Comparison of ENCODE assay signal across 8 cellular contexts in the genomic region with DNA sequence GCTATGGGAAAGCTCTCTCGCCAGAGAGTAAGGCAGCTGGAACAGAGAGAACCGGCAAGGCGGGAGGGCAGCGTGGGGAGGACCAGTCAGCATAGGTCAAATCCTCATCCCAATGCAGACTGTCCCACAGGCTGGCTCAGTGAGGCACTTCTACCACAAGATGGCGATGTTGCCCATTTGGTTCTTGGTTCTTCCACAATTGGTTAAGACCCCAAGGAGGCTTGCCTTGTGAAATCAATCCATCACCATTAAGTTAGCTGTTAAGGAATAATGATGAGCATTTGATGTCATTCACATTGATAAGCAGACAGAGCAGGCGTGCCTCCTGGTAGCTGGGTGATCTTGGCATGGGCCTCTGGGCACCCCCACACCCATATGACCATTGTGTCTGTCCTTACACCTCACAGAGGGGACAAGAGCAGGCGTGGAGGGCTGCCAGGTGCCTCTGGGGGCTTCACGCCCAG. TPM values are rescaled to one million over a fixed set of nuclear protein-coding genes. Genes with fewer than 3 reads are reported as not detected.
A peak's percentile ranks its signal among the peaks of the same experiment; 100 is the strongest.
DNase-seq lines count a peak whose midpoint lies in the region; ATAC-seq, FAIRE-seq and TF ChIP-seq lines count a peak whose summit lies in the region.

No MANE protein-coding gene starts in this region.

- no peak overlapping the region for H2AFZ ChIP-seq in SK-N-SH (ENCODE audit: low read depth)

- peak; percentile 83 for TF ChIP-seq CTCF in D721Med (IDR thresholded peaks at IDR 0.05; ENCODE audit: insufficient read depth, missing control alignments)
- TF ChIP-seq CTCF in LNCaP clone FGC (IDR thresholded peaks at IDR 0.05; ENCODE audit: control insufficient read depth, extremely low read depth, insufficient read depth) = peak; percentile 94
- TF ChIP-seq CTCF in SK-N-SH (IDR thresholded peaks at IDR 0.05) = peak; percentile 89
- TF ChIP-seq CTCF in heart right ventricle (IDR thresholded peaks at IDR 0.05) = peak; percentile 70 to 92 (median 86)
- TF ChIP-seq CTCF in prostate gland (IDR thresholded peaks at IDR 0.05) = peak; percentile 54 to 90 (median 74)

- no peak for TF ChIP-seq EP300 in SK-N-SH (IDR thresholded peaks at IDR 0.05; ENCODE audit: borderline replicate concordance in 1 of 2, low read depth in 1 of 2, low read length in 1 of 2)

- no peaks in the 10 kb centered on the region for H3K79me2 ChIP-seq in SK-N-SH (ENCODE audit: insufficient read depth)

- H3K4me1 ChIP-seq in SK-N-SH (ENCODE audit: control insufficient read depth in 1 of 2, insufficient read depth in 2 of 2, low read depth in 1 of 2, low read length in 1 of 2) (peaks cover 0 to 6% of the 10 kb centered on the region in 2 experiments; a peak in 2 of 4 replicates), heart right ventricle (peaks cover 0 to 3% (median 0%) of the 10 kb centered on the region in 9 donors), prostate gland (replicated peaks) (no peaks in the 10 kb centered on the region)

- H3F3A ChIP-seq in SK-N-SH (replicated peaks; ENCODE audit: insufficient read depth) = no peaks in the 10 kb centered on the region

- whole genome bisulfite sequencing in SK-N-SH (ENCODE audit: low lambda C conversion rate) = 10% methylated on average over 3 of the region's 8 CpGs
- 20 to 25% methylated on average over 8 of the region's 8 CpGs for WGBS in heart right ventricle, 2 donors
- 14% methylated on average over 8 of the region's 8 CpGs for WGBS in prostate gland

- H3K27me3 ChIP-seq in SK-N-SH (ENCODE audit: insufficient read depth) (no peaks in the 10 kb centered on the region; the same call in none of the 2 replicates), heart right ventricle (no peaks in the 10 kb centered on the region), prostate gland (replicated peaks; ENCODE audit: insufficient read depth) (no peaks in the 10 kb centered on the region)

- no peak overlapping the region for H3K4me2 ChIP-seq in SK-N-SH

- TF ChIP-seq POLR2A in prostate gland (IDR thresholded peaks at IDR 0.05) = no peak

- CTCF ChIA-PET in SK-N-SH (lab: Yijun Ruan, JAX) = interaction anchor here (0.6 to 5.0 kb wide), 22 partner anchors 9 to 750 kb away, joined by 3 to 92 read pairs (median 4); a partner anchor contains a TSS

- H3K27ac ChIP-seq in SK-N-SH (ENCODE audit: low read depth in 2 of 2, low read length in 1 of 2) = no peak overlapping the region
- no peak overlapping the region for H3K27ac ChIP-seq in heart right ventricle
- H3K27ac ChIP-seq in prostate gland = no peak overlapping the region

- H3K9ac ChIP-seq in SK-N-SH = no peak overlapping the region

- POLR2A ChIA-PET in SK-N-SH (lab: Yijun Ruan, JAX) = no interaction called here

- H3K9me3 ChIP-seq in SK-N-SH (no peaks in the 10 kb centered on the region), heart right ventricle (no peaks in the 10 kb centered on the region), prostate gland (no peaks in the 10 kb centered on the region)

- no peaks in the 10 kb centered on the region for H3K9me2 ChIP-seq in SK-N-SH

- H3K36me3 ChIP-seq in SK-N-SH (replicated peaks in 1 of 2; ENCODE audit: control insufficient read depth in 1 of 2, insufficient read depth in 2 of 2, low read length in 1 of 2) = no peaks in the 10 kb centered on the region
- no peaks in the 10 kb centered on the region for H3K36me3 ChIP-seq in heart right ventricle
- no peaks in the 10 kb centered on the region for H3K36me3 ChIP-seq in prostate gland

- TF ChIP-seq RAD21 in SK-N-SH (IDR thresholded peaks at IDR 0.05; ENCODE audit: low read length) = peak; percentile 75

- H4K20me1 ChIP-seq in SK-N-SH (ENCODE audit: insufficient read depth) = no peaks in the 10 kb centered on the region

- H3K4me3 ChIP-seq in LNCaP clone FGC (ENCODE audit: low read depth, low read length) (no peak overlapping the region), SK-N-SH (ENCODE audit: low read depth in 2 of 2, low read length in 1 of 2) (no peak overlapping the region; a peak in 1 of 4 replicates), heart right ventricle (no peak overlapping the region), prostate gland (no peak overlapping the region)

- ATAC-seq in GM21381 (IDR thresholded peaks at IDR 0.05; ENCODE audit: unreplicated experiment) (peak; percentile 75), heart right ventricle (peak; percentile 59 to 82 (median 75)), HG02588 (IDR thresholded peaks at IDR 0.05; ENCODE audit: unreplicated experiment) (no peak)

- FAIRE-seq in D721Med (lab: Jason Lieb, UNC) = no peak

- intact Hi-C loops in heart right ventricle (cut with DNase I) (loop anchor here in 8 of 10 donors (2.0 to 10.0 kb wide), 7 partner anchors 50 to 1097 kb away; a partner anchor contains a TSS), prostate gland (cut with DNase I) (loop anchor here (5.0 kb wide), 1 partner anchor 165 kb away; a partner anchor contains a TSS)

- peak; percentile 32 for DNase-seq in D721Med (ENCODE audit: insufficient read length, low spot score)
- peak; percentile 39 for DNase-seq in LNCaP clone FGC (ENCODE audit: low read depth)
- peak; percentile 75 for DNase-seq in SK-N-SH
- DNase-seq in activated naive CD8-positive, alpha-beta T cell treated with anti-CD3 and anti-CD28 coated beads, Interleukin-2, amount 50 U/mL, for 16 hours (ENCODE audit: low read depth, low spot score) = peak; percentile 29
- DNase-seq in heart right ventricle = peak; percentile 31 to 72
- peak; percentile 55 for DNase-seq in prostate gland (ENCODE audit: low spot score)

TF ChIP-seq in SK-N-SH, 30 proteins besides CTCF, POLR2A, EP300 and RAD21:
- TF ChIP-seq, protein P1, sequence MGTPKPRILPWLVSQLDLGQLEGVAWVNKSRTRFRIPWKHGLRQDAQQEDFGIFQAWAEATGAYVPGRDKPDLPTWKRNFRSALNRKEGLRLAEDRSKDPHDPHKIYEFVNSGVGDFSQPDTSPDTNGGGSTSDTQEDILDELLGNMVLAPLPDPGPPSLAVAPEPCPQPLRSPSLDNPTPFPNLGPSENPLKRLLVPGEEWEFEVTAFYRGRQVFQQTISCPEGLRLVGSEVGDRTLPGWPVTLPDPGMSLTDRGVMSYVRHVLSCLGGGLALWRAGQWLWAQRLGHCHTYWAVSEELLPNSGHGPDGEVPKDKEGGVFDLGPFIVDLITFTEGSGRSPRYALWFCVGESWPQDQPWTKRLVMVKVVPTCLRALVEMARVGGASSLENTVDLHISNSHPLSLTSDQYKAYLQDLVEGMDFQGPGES (IDR thresholded peaks at IDR 0.05; ENCODE audit: low read depth, low read length) = no peak
- TF ChIP-seq, protein P2, sequence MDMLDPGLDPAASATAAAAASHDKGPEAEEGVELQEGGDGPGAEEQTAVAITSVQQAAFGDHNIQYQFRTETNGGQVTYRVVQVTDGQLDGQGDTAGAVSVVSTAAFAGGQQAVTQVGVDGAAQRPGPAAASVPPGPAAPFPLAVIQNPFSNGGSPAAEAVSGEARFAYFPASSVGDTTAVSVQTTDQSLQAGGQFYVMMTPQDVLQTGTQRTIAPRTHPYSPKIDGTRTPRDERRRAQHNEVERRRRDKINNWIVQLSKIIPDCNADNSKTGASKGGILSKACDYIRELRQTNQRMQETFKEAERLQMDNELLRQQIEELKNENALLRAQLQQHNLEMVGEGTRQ (IDR thresholded peaks at IDR 0.05; ENCODE audit: borderline replicate concordance, low read depth, low read length) = no peak
- TF ChIP-seq, protein P3, sequence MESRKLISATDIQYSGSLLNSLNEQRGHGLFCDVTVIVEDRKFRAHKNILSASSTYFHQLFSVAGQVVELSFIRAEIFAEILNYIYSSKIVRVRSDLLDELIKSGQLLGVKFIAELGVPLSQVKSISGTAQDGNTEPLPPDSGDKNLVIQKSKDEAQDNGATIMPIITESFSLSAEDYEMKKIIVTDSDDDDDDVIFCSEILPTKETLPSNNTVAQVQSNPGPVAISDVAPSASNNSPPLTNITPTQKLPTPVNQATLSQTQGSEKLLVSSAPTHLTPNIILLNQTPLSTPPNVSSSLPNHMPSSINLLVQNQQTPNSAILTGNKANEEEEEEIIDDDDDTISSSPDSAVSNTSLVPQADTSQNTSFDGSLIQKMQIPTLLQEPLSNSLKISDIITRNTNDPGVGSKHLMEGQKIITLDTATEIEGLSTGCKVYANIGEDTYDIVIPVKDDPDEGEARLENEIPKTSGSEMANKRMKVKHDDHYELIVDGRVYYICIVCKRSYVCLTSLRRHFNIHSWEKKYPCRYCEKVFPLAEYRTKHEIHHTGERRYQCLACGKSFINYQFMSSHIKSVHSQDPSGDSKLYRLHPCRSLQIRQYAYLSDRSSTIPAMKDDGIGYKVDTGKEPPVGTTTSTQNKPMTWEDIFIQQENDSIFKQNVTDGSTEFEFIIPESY (IDR thresholded peaks at IDR 0.05; ENCODE audit: borderline replicate concordance, low read depth) = no peak
- TF ChIP-seq MXI1 (IDR thresholded peaks at IDR 0.05; ENCODE audit: low read depth, low read length) (no peak), JUND (IDR thresholded peaks at IDR 0.05) (no peak), GATA2 (CRISPR knock-in tag; IDR thresholded peaks at IDR 0.05) (no peak), TCF12 (IDR thresholded peaks at IDR 0.05) (no peak), SMC3 (IDR thresholded peaks at IDR 0.05; ENCODE audit: low read depth, low read length) (peak; percentile 73)
TF ChIP-seq in SK-N-SH: peak in this region for 1.

RNA-seq across cellular contexts. Expression of a gene that starts 2.4 kb away (rescaled TPM):
- polyA plus RNA-seq in SK-N-SH (2012; rRNA removed) = not detected in 2 replicates
- not detected in 2 replicates for polyA plus RNA-seq in SK-N-SH (2012; cell fraction: cytosol; rRNA removed)
- not detected in 2 replicates for polyA plus RNA-seq in SK-N-SH (2012; cell fraction: nucleus; rRNA removed)
- total RNA-seq in heart right ventricle = not detected
- polyA plus RNA-seq in heart right ventricle = not detected
- not detected for total RNA-seq in prostate gland

RNA-seq across cellular contexts. Expression of a gene that starts 10.8 kb away (rescaled TPM):
- polyA plus RNA-seq in SK-N-SH (2012; rRNA removed) (not detected in 2 replicates), heart right ventricle (not detected)
- not detected in 2 replicates for polyA plus RNA-seq in SK-N-SH (2012; cell fraction: cytosol; rRNA removed)
- not detected in 2 replicates for polyA plus RNA-seq in SK-N-SH (2012; cell fraction: nucleus; rRNA removed)
- total RNA-seq in heart right ventricle (not detected), prostate gland (not detected)

RNA-seq across cellular contexts. Expression of a gene that starts 20.6 kb away (rescaled TPM):
- 3.0 and 5.9 TPM in 2 replicates for polyA plus RNA-seq in SK-N-SH (2012; rRNA removed)
- 3.9 and 4.4 TPM in 2 replicates for polyA plus RNA-seq in SK-N-SH (2012; cell fraction: cytosol; rRNA removed)
- 6.2 and 13.8 TPM in 2 replicates for polyA plus RNA-seq in SK-N-SH (2012; cell fraction: nucleus; rRNA removed)
- 1 to 10 TPM; 3.1 to 7.2 (median 6.1) TPM for total RNA-seq in heart right ventricle
- polyA plus RNA-seq in heart right ventricle = 1 to 10 TPM; 2.1 to 5.8 TPM
- total RNA-seq in prostate gland = 10 to 100 TPM in 1 of 2 donors, 1 to 10 TPM in 1; 8.1 to 24.3 TPM

RNA-seq across cellular contexts. Expression of a gene that starts 49.0 kb away (rescaled TPM):
- polyA plus RNA-seq in SK-N-SH (2012; rRNA removed) (not detected in 2 replicates), heart right ventricle (not detected)
- polyA plus RNA-seq in SK-N-SH (2012; cell fraction: cytosol; rRNA removed) = not detected in 2 replicates
- polyA plus RNA-seq in SK-N-SH (2012; cell fraction: nucleus; rRNA removed) = not detected in 2 replicates
- total RNA-seq in heart right ventricle (not detected), prostate gland (under 1 TPM in 1 of 2 donors, not detected in 1; 0.74 TPM)
